ENCODE assay signal across 8 cellular contexts in genomic region chr17:4939804-4940624, GRCh38. TPM values are rescaled to one million over a fixed set of nuclear protein-coding genes. Genes with fewer than 3 reads are reported as not detected.
DNase-seq lines count a peak whose midpoint lies in the region; ATAC-seq, FAIRE-seq and TF ChIP-seq lines count a peak whose summit lies in the region.

TSS of gene RNF167 (plus strand) at chr17:4940268. CDS start at chr17:4940910, 642 bp downstream.
TSS of gene SLC25A11 (minus strand) at chr17:4940046. CDS start at chr17:4939910, 136 bp downstream.

- H3K79me1 ChIP-seq in trophoblast cell (ENCODE audit: low read length) = peaks cover 13% of the 10 kb centered on the region

- peak within 1 kb of the TSS; percentile 95 for H3K9ac ChIP-seq in trophoblast cell (ENCODE audit: low read length)

- H3K79me2 ChIP-seq in trophoblast cell (ENCODE audit: control insufficient read depth, insufficient read depth, low read length, poor library complexity) = peaks cover 18% of the 10 kb centered on the region

- H4K91ac ChIP-seq in trophoblast cell (ENCODE audit: low read depth, low read length) = peak within 1 kb of the TSS; percentile 90

- H3K23ac ChIP-seq in trophoblast cell (ENCODE audit: low read length) = no peak within 1 kb of the TSS

- TF ChIP-seq POLR2A in GM12892 (IDR thresholded peaks at IDR 0.05; ENCODE audit: low read depth, low read length) (peak; percentile 84), adrenal gland (IDR thresholded peaks at IDR 0.05) (peak in 1 of 2 donors; percentile 56), transverse colon (IDR thresholded peaks at IDR 0.05) (peak; percentile 73)

- H2AFZ ChIP-seq in trophoblast cell (ENCODE audit: insufficient read depth, low read length, poor library complexity) = peak within 1 kb of the TSS; percentile 73

- H2BK12ac ChIP-seq in trophoblast cell (ENCODE audit: low read length) = peak within 1 kb of the TSS; percentile 38

- 0 to 1% (median 0%) methylated on average over 35 to 75 of the region's 75 CpGs for WGBS in adrenal gland, 4 donors
- WGBS in trophoblast cell (ENCODE audit: extremely low coverage, insufficient coverage, insufficient read length) = no CpG with 5 or more reads among the region's 75 CpGs
- WGBS in transverse colon (ENCODE audit: low coverage in 1 of 2), 2 donors = 0% methylated on average over 8 to 62 of the region's 75 CpGs

- H3K4ac ChIP-seq in trophoblast cell (ENCODE audit: low read depth, low read length) = peak within 1 kb of the TSS; percentile 90

- H3K14ac ChIP-seq in trophoblast cell (ENCODE audit: low read length) = peak within 1 kb of the TSS; percentile 95

- in situ Hi-C loops in transverse colon (cut with MboI; ENCODE audit: low pct_ligation_motif_present in 1 of 4, low pct_unique_long_range_greater_than_20kb in 1 of 4, low sequenced_read_pairs in 3 of 4) = no loop called here

- intact Hi-C loops in adrenal gland (cut with DNase I) = loop anchor here (5.0 to 10.0 kb wide), 2 partner anchors 45 to 57 kb away; partner anchors contain the start of genes CAMTA2 (in 1 of the 2), INCA1 (in 1 of the 2) and KIF1C (in 1 of the 2)
- intact Hi-C loops in cardiac septum (cut with DNase I) = loop anchor here (1.0 to 5.0 kb wide), 4 partner anchors 8 to 57 kb away; partner anchors contain the start of genes INCA1, KIF1C, PFN1 and SPAG7
- intact Hi-C loops in transverse colon (cut with DNase I; ENCODE audit: low total_unique reads) = loop anchor here (10.0 kb wide), 1 partner anchor 45 kb away; the partner anchor contains the start of gene CAMTA2

- H2BK5ac ChIP-seq in trophoblast cell (ENCODE audit: low read depth, low read length, poor library complexity) = peak within 1 kb of the TSS; percentile 62

- H3K18ac ChIP-seq in trophoblast cell (ENCODE audit: low read length) = peak within 1 kb of the TSS; percentile 80

- peak within 1 kb of the TSS; percentile 94 for H4K8ac ChIP-seq in trophoblast cell (ENCODE audit: low read depth, low read length)

- peak within 1 kb of the TSS; percentile 93 for H3K4me2 ChIP-seq in trophoblast cell (ENCODE audit: low read length)

- H3K9me3 ChIP-seq in adrenal gland (replicated peaks in 1 of 3) (no peaks in the 10 kb centered on the region), trophoblast cell (ENCODE audit: insufficient read depth, low read depth, low read length) (no peaks in the 10 kb centered on the region), transverse colon (no peaks in the 10 kb centered on the region)

- peak; percentile 65 for ATAC-seq in HG02852 (IDR thresholded peaks at IDR 0.05; ENCODE audit: unreplicated experiment)

- peaks cover 21 to 34% of the 10 kb centered on the region in 2 donors for H3K4me1 ChIP-seq in adrenal gland (replicated peaks in 1 of 2)
- H3K4me1 ChIP-seq in trophoblast cell (ENCODE audit: control insufficient read depth in 1 of 2, insufficient read depth in 2 of 2, low read length in 2 of 2) = peaks cover 13 to 17% of the 10 kb centered on the region in 2 experiments
- peaks cover 30 to 58% (median 31%) of the 10 kb centered on the region in 4 donors for H3K4me1 ChIP-seq in transverse colon

- H3K4me3 ChIP-seq in adrenal gland = peak within 1 kb of the TSS; percentile 50 to 95 (median 80)
- peak within 1 kb of the TSS; percentile 85 for H3K4me3 ChIP-seq in trophoblast cell (ENCODE audit: low read depth, low read length)
- peak within 1 kb of the TSS; percentile 74 to 87 (median 80) for H3K4me3 ChIP-seq in transverse colon

- H4K12ac ChIP-seq in trophoblast cell (ENCODE audit: low read depth, low read length) = peak within 1 kb of the TSS; percentile 89

- H2BK120ac ChIP-seq in trophoblast cell (ENCODE audit: insufficient read depth, low read length, poor library complexity) = peak within 1 kb of the TSS; percentile 84

- peak within 1 kb of the TSS; percentile 95 for H2AK5ac ChIP-seq in trophoblast cell (ENCODE audit: low read length)

- TF ChIP-seq EP300 in transverse colon (IDR thresholded peaks at IDR 0.05; ENCODE audit: low read depth) = no peak

- TF ChIP-seq CTCF in adrenal gland (IDR thresholded peaks at IDR 0.05) (no peak), transverse colon (IDR thresholded peaks at IDR 0.05) (no peak)

- H3K36me3 ChIP-seq in adrenal gland (replicated peaks in 1 of 2) (peaks cover 0 to 44% of the 10 kb centered on the region in 2 donors), trophoblast cell (ENCODE audit: control insufficient read depth in 1 of 2, insufficient read depth in 2 of 2, low read length in 2 of 2) (peaks cover 42 to 55% of the 10 kb centered on the region in 2 experiments), transverse colon (peaks cover 0 to 14% (median 4%) of the 10 kb centered on the region in 4 donors)

- H3K27ac ChIP-seq in adrenal gland = peak within 1 kb of the TSS; percentile 79 to 93 (median 90)
- H3K27ac ChIP-seq in trophoblast cell (ENCODE audit: low read depth, low read length) = peak within 1 kb of the TSS; percentile 97
- peak within 1 kb of the TSS; percentile 96 to 97 (median 96) for H3K27ac ChIP-seq in transverse colon

- H3K27me3 ChIP-seq in adrenal gland = no peaks in the 10 kb centered on the region
- no peaks in the 10 kb centered on the region for H3K27me3 ChIP-seq in trophoblast cell (ENCODE audit: insufficient read depth, low read length)
- no peaks in the 10 kb centered on the region for H3K27me3 ChIP-seq in transverse colon

- DNase-seq in GM12892 (ENCODE audit: insufficient read length) = peak; percentile 96
- peak; percentile 97 for DNase-seq in NCI-H146 (lab: John Stamatoyannopoulos, UW)
- DNase-seq in T-helper 1 cell = peak; percentile 91 to 100 (median 95)
- DNase-seq in adrenal gland = peak; percentile 94 to 99 (median 98)
- peak; percentile 97 for DNase-seq in cardiac septum (ENCODE audit: low spot score)
- peak; percentile 99 to 100 for DNase-seq in trophoblast cell
- DNase-seq in transverse colon = peak; percentile 96

- peak; percentile 99 for FAIRE-seq in GM12892 (lab: Jason Lieb, UNC)

RNA-seq across cellular contexts. Expression of gene RNF167, which starts in this region (rescaled TPM):
- 108 TPM for polyA plus RNA-seq in GM12892 (2012; ENCODE audit: missing spikeins)
- total RNA-seq in adrenal gland (100 to 1,000 TPM in 4 of 8 donors, 10 to 100 TPM in 4; 46.7 to 130 (median 94.5) TPM), cardiac septum (84.7 TPM), transverse colon (100 to 1,000 TPM in 1 of 4 donors, 10 to 100 TPM in 3; 57.2 to 348 (median 73.7) TPM)
- 100 to 1,000 TPM; 134 to 252 (median 240) TPM for polyA plus RNA-seq in adrenal gland
- polyA plus RNA-seq in trophoblast cell (2013) = 113 and 122 TPM in 2 replicates

RNA-seq across cellular contexts. Expression of gene SLC25A11, which starts in this region (rescaled TPM):
- polyA plus RNA-seq in GM12892 (2012; ENCODE audit: missing spikeins) = 61.3 TPM
- 10 to 100 TPM; 65.3 to 77.7 (median 68.5) TPM for total RNA-seq in adrenal gland
- polyA plus RNA-seq in adrenal gland = 10 to 100 TPM; 37.8 to 57.1 (median 40.3) TPM
- total RNA-seq in cardiac septum = 176 TPM
- polyA plus RNA-seq in trophoblast cell (2013) = 36.6 and 37.7 TPM in 2 replicates
- 100 to 1,000 TPM in 1 of 4 donors, 10 to 100 TPM in 3; 62.4 to 120 (median 83.9) TPM for total RNA-seq in transverse colon

Comparison
In these comparisons a context has a peak if more than half of its experiments do, and no peak if none do; other contexts are left out.
1. Peak in every context shown above with its lines: DNase-seq, ATAC-seq, H3K4me3 ChIP-seq and H3K27ac ChIP-seq.